Comparison of ENCODE assay signal across 19 cellular contexts in the genomic region with DNA sequence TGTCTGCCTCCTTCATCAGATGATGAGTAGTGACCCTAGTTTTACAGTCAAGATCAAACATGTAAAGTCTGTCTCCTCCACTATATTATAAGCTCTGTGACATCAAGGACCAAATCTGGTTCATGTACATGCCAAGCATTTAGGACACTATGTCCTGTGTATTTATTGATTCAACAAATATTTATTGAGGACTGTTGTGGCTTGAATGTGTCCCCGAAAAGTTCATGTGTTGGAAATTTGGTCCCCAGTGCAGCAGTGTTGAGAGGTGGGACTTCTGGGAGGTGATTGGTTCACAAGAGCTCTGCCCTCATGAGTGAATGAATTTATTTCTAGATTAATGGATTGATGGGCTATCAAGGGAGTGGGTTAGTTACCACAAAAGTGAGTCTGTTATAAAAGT. TPM values are rescaled to one million over a fixed set of nuclear protein-coding genes. Genes with fewer than 3 reads are reported as not detected.
DNase-seq lines count a peak whose midpoint lies in the region; ATAC-seq and TF ChIP-seq lines count a peak whose summit lies in the region.
"Had no signal": no experiment of that assay in that cellular context is flagged by ENCODE, and none has a peak within 500 bp of the region (broad histone marks: within the 10 kb centered on the region; RNA-seq: fewer than 3 reads in every experiment).

No MANE protein-coding gene starts in this region.

- H3K27ac ChIP-seq in A673 (ENCODE audit: low read depth, low read length, poor library complexity, severe bottlenecking), result peak overlapping the region; percentile 93
- H3K27ac ChIP-seq in SK-N-MC, result peak overlapping the region; percentile 93
- H3K27ac ChIP-seq in mesendoderm (ENCODE audit: low read depth, low read length), result no peak overlapping the region
- H3K27ac ChIP-seq: A549, BLaER1, C4-2B, GM23248 had no signal

- intact Hi-C loops in A673 (cut with micrococcal nuclease; ENCODE audit: unreplicated experiment), result loop anchor here (2.0 to 5.0 kb wide), 3 partner anchors 40 to 321 kb away; no protein-coding TSS in a partner anchor

- no peaks in the 10 kb centered on the region for H3K79me2 ChIP-seq in mesendoderm (ENCODE audit: control insufficient read depth, insufficient read depth, low read length)

- DNase-seq in A673 (ENCODE audit: low spot score), result no peak
- DNase-seq in SK-N-MC (ENCODE audit: low read depth, low spot score), result no peak
- DNase-seq in mesendoderm, result no peak
- no peak for DNase-seq in omental fat pad (ENCODE audit: low spot score)
- DNase-seq in NOMO-1 treated with dmso at 0.1 percent for 144 hours (lab: John Stamatoyannopoulos, UW; ENCODE audit: unreplicated experiment), result no peak
- DNase-seq: 8988T; Caco-2; CD4-positive, CD25-positive, alpha-beta regulatory T cell; CD8-positive, alpha-beta T cell; DMS153; DND-41; GM23248; H7; HCEC 1CT had no signal

- no peak overlapping the region for H3K4ac ChIP-seq in mesendoderm (ENCODE audit: low read depth, low read length)

- H3K4me1 ChIP-seq in A673 (ENCODE audit: insufficient read depth, low read length, poor library complexity, severe bottlenecking) (peaks cover 68% of the 10 kb centered on the region), mesendoderm (ENCODE audit: control insufficient read depth, low read depth, low read length) (peaks cover 2% of the 10 kb centered on the region)
- H3K4me1 ChIP-seq: BLaER1, Caco-2 had no signal

- no peak overlapping the region for H2BK120ac ChIP-seq in mesendoderm (ENCODE audit: low read depth, low read length)

- no peak overlapping the region for H4K8ac ChIP-seq in mesendoderm (ENCODE audit: low read depth, low read length)

- ATAC-seq in omental fat pad (ENCODE audit: low FRiP score) (no peak), GM21526 (IDR thresholded peaks at IDR 0.05; ENCODE audit: low FRiP score, unreplicated experiment) (no peak)
- ATAC-seq: A549; CD8-positive, alpha-beta T cell had no signal

- TF ChIP-seq CTCF in A673 (conservative IDR thresholded peaks at IDR 0.05; ENCODE audit: low read depth, low read length) (no peak), omental fat pad (IDR thresholded peaks at IDR 0.05) (no peak)

- H3K4me2 ChIP-seq in mesendoderm (ENCODE audit: low read length), result no peak overlapping the region
- H3K4me2 ChIP-seq: A549, BLaER1 had no signal

- H3K36me3 ChIP-seq in A673 (ENCODE audit: insufficient read depth, low read length, poor library complexity, severe bottlenecking) (peaks cover 24% of the 10 kb centered on the region), SK-N-MC (ENCODE audit: insufficient read depth, low read length) (peaks cover 44% of the 10 kb centered on the region), mesendoderm (ENCODE audit: control insufficient read depth, insufficient read depth, low read length) (peaks cover 2% of the 10 kb centered on the region)
- H3K36me3 ChIP-seq: BLaER1 had no signal

- H2BK5ac ChIP-seq in mesendoderm (ENCODE audit: low read length), result no peak overlapping the region

- H3K27me3 ChIP-seq in A673 (replicated peaks; ENCODE audit: insufficient read depth, low read depth, low read length, poor library complexity) (no peaks in the 10 kb centered on the region), mesendoderm (ENCODE audit: insufficient read depth, low read length, poor library complexity) (no peaks in the 10 kb centered on the region)
- H3K27me3 ChIP-seq: BLaER1 had no signal

- POLR2A ChIA-PET in A673 (lab: Charles Lee; ENCODE audit: low non-redundant PET), result interaction anchor here (1.5 to 1.7 kb wide), 2 partner anchors 17 to 336 kb away, joined by 6 to 7 read pairs; no protein-coding TSS in a partner anchor

- H3K56ac ChIP-seq in mesendoderm (ENCODE audit: low read length), result no peak overlapping the region

- no CpG with 5 or more reads among the region's 1 CpG for WGBS in mesendoderm (ENCODE audit: extremely low coverage, insufficient coverage, low lambda C conversion rate)

- H3K4me3 ChIP-seq in A673 (ENCODE audit: low read depth, low read length, poor library complexity, severe bottlenecking), result no peak overlapping the region
- H3K4me3 ChIP-seq in SK-N-MC, result peak overlapping the region; percentile 36
- no peak overlapping the region for H3K4me3 ChIP-seq in mesendoderm (ENCODE audit: low read length)
- H3K4me3 ChIP-seq: A549, BLaER1, GM23248 had no signal

- no peak overlapping the region for H2BK15ac ChIP-seq in mesendoderm (replicated peaks; ENCODE audit: low read depth)

- no peaks in the 10 kb centered on the region for H3K79me1 ChIP-seq in mesendoderm (ENCODE audit: low read length)

- BruUV-seq in A673 (replicated peaks; lab: Mats Ljungman, UMichigan), result no TSS peak

- H3K18ac ChIP-seq in mesendoderm (ENCODE audit: low read length), result no peak overlapping the region

- no peaks in the 10 kb centered on the region for H3K9me3 ChIP-seq in A673 (ENCODE audit: low read depth, low read length, poor library complexity, severe bottlenecking)
- no peaks in the 10 kb centered on the region for H3K9me3 ChIP-seq in SK-N-MC (ENCODE audit: low read depth, low read length)
- H3K9me3 ChIP-seq: A549, BLaER1, Caco-2 had no signal

- H3K9ac ChIP-seq in SK-N-MC (ENCODE audit: insufficient read length) (no peak overlapping the region), mesendoderm (ENCODE audit: low read length) (no peak overlapping the region)
- H3K9ac ChIP-seq: BLaER1, GM23248 had no signal

- H2AK5ac ChIP-seq in mesendoderm (ENCODE audit: low read length), result no peak overlapping the region

- CTCF ChIA-PET in A673 (lab: Charles Lee), result interaction anchor here (0.8 kb wide), 1 partner anchor 36 kb away, joined by 3 read pairs; no protein-coding TSS in a partner anchor

- no peak overlapping the region for H4K5ac ChIP-seq in mesendoderm (ENCODE audit: low read length)

- H3K23ac ChIP-seq in mesendoderm (ENCODE audit: low read length), result peak overlapping the region; percentile 4

RNA-seq across cellular contexts. Expression of gene FRZB, which starts 46.6 kb away (rescaled TPM):
- total RNA-seq in A673 (2021) (1.8 and 3.6 TPM in 2 replicates), omental fat pad (1 to 10 TPM; 1.8 to 4.9 (median 2.0) TPM)
- polyA plus RNA-seq in mesendoderm (2013, experiment 1 of 2), result 0.91 TPM
- 0.84 TPM for polyA plus RNA-seq in mesendoderm (2013, experiment 2 of 2)
- total RNA-seq: B cell; Caco-2; CD4-positive, CD25-positive, alpha-beta regulatory T cell; CD8-positive, alpha-beta T cell had no signal
- polyA plus RNA-seq: CD4-positive, CD25-positive, alpha-beta regulatory T cell had no signal
